Comparison of ENCODE assay signal across 8 cellular contexts in the genomic region with DNA sequence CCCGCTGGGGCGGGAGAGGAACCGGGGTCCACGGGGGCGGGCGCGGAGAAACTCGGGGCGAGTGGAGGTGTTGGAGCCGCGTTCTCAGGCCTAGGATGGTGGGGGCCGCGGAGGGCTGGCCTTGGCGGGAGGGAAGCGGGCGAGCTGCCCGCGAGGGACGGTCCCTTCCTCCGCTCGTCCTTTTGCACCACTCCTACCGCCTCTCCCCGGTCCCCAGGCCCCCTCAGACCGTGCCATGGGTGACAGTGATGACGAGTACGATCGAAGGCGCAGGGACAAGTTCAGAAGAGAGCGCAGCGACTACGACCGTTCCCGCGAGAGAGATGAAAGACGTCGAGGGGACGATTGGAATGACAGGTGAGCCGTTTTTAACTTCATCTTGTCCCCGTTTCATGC. TPM values are rescaled to one million over a fixed set of nuclear protein-coding genes. Genes with fewer than 3 reads are reported as not detected.
DNase-seq lines count a peak whose midpoint lies in the region; ATAC-seq and TF ChIP-seq lines count a peak whose summit lies in the region.

No MANE protein-coding gene starts in this region.

- DNase-seq in activated CD4-positive, alpha-beta memory T cell treated with anti-CD3 and anti-CD28 coated beads, Interleukin-2, amount 10 ng/mL, durations not matched to agents 7 days and 5 days = peak; percentile 55
- DNase-seq in fibroblast of villous mesenchyme (ENCODE audit: low read depth) = peak; percentile 17
- no peak for DNase-seq in osteocyte (ENCODE audit: extremely low spot score, unreplicated experiment)
- DNase-seq in globus pallidus (ENCODE audit: low spot score) = no peak
- no peak for DNase-seq in mesenteric fat pad (ENCODE audit: low spot score)

- H3K9me3 Mint-ChIP-seq in activated CD4-positive, alpha-beta memory T cell treated with anti-CD3 and anti-CD28 coated beads, Interleukin-2, amount 10 ng/mL, durations not matched to agents 7 days and 5 days = no peaks in the 10 kb centered on the region
- H3K9me3 Mint-ChIP-seq in osteocyte (ENCODE audit: unreplicated experiment) = no peaks in the 10 kb centered on the region

- peak overlapping the region; percentile 82 to 99 (median 94) for H3K4me2 ChIP-seq in BLaER1 treated with 17β-estradiol and CSF1 and Interleukin-3, amounts not matched to agents 10 nM and 100 nM

- no peaks in the 10 kb centered on the region for H3K27me3 ChIP-seq in BLaER1 treated with 17β-estradiol and CSF1 and Interleukin-3, amounts not matched to agents 10 nM and 100 nM

- peaks cover 47 to 52% (median 50%) of the 10 kb centered on the region in 11 experiments; a peak in 21 of 22 replicates for H4K20me1 ChIP-seq in BLaER1 treated with 17β-estradiol and CSF1 and Interleukin-3, amounts not matched to agents 10 nM and 100 nM

- no peak for TF ChIP-seq CTCF in fibroblast of villous mesenchyme (IDR thresholded peaks at IDR 0.05; ENCODE audit: insufficient read depth, low read depth, low read length)
- TF ChIP-seq CTCF in osteocyte (IDR thresholded peaks at IDR 0.05) = no peak

- peak overlapping the region; percentile 82 to 93 (median 88) for H3K4me3 ChIP-seq in BLaER1 treated with 17β-estradiol and CSF1 and Interleukin-3, amounts not matched to agents 10 nM and 100 nM
- peak overlapping the region; percentile 94 for H3K4me3 ChIP-seq in fibroblast of villous mesenchyme (ENCODE audit: low read depth, low read length)

- POLR2A ChIA-PET in activated CD4-positive, alpha-beta memory T cell treated with anti-CD3 and anti-CD28 coated beads, Interleukin-2, amount 10 ng/mL, durations not matched to agents 7 days and 5 days (lab: Charles Lee) = interaction anchor here (0.6 to 6.6 kb wide), 36 partner anchors 8 to 1375 kb away, joined by 3 to 251 read pairs (median 5); partner anchors contain the start of genes AP4M1, FBXO24, LRCH4 and MCM7

- peak overlapping the region; percentile 97 for H3K27ac Mint-ChIP-seq in activated CD4-positive, alpha-beta memory T cell treated with anti-CD3 and anti-CD28 coated beads, Interleukin-2, amount 10 ng/mL, durations not matched to agents 7 days and 5 days
- peak overlapping the region; percentile 99 for H3K27ac Mint-ChIP-seq in osteocyte (ENCODE audit: unreplicated experiment)

- H3K27me3 Mint-ChIP-seq in activated CD4-positive, alpha-beta memory T cell treated with anti-CD3 and anti-CD28 coated beads, Interleukin-2, amount 10 ng/mL, durations not matched to agents 7 days and 5 days = no peaks in the 10 kb centered on the region
- no peaks in the 10 kb centered on the region for H3K27me3 Mint-ChIP-seq in osteocyte (ENCODE audit: unreplicated experiment)

- CTCF ChIA-PET in activated CD4-positive, alpha-beta memory T cell treated with anti-CD3 and anti-CD28 coated beads, Interleukin-2, amount 10 ng/mL, durations not matched to agents 7 days and 5 days (lab: Charles Lee) = interaction anchor here (0.6 to 2.3 kb wide), 7 partner anchors 11 to 368 kb away, joined by 3 to 14 read pairs (median 8); partner anchors contain the start of genes MOSPD3, PLOD3, POP7 and SLC12A9

- H3K27ac ChIP-seq in BLaER1 treated with 17β-estradiol and CSF1 and Interleukin-3, amounts not matched to agents 10 nM and 100 nM = peak overlapping the region; percentile 71 to 97 (median 91)

- peaks cover 76% of the 10 kb centered on the region for H3K36me3 Mint-ChIP-seq in activated CD4-positive, alpha-beta memory T cell treated with anti-CD3 and anti-CD28 coated beads, Interleukin-2, amount 10 ng/mL, durations not matched to agents 7 days and 5 days (ENCODE audit: low read depth)
- peaks cover 45% of the 10 kb centered on the region for H3K36me3 Mint-ChIP-seq in osteocyte (ENCODE audit: unreplicated experiment)

- H3K36me3 ChIP-seq in BLaER1 treated with 17β-estradiol and CSF1 and Interleukin-3, amounts not matched to agents 10 nM and 100 nM = peaks cover 71 to 89% (median 85%) of the 10 kb centered on the region in 11 experiments

- peak overlapping the region; percentile 98 for H3K4me3 Mint-ChIP-seq in activated CD4-positive, alpha-beta memory T cell treated with anti-CD3 and anti-CD28 coated beads, Interleukin-2, amount 10 ng/mL, durations not matched to agents 7 days and 5 days
- H3K4me3 Mint-ChIP-seq in osteocyte (ENCODE audit: unreplicated experiment) = peak overlapping the region; percentile 98

- H3K9ac ChIP-seq in BLaER1 treated with 17β-estradiol and CSF1 and Interleukin-3, amounts not matched to agents 10 nM and 100 nM = peak overlapping the region; percentile 86 to 96 (median 93)

- H3K9me3 ChIP-seq in BLaER1 treated with 17β-estradiol and CSF1 and Interleukin-3, amounts not matched to agents 10 nM and 100 nM (replicated peaks in 1 of 11) = peaks cover 0 to 6% (median 0%) of the 10 kb centered on the region in 11 experiments; a peak in 3 of 22 replicates

- peaks cover 52 to 69% (median 65%) of the 10 kb centered on the region in 10 experiments for H3K4me1 ChIP-seq in BLaER1 treated with 17β-estradiol and CSF1 and Interleukin-3, amounts not matched to agents 10 nM and 100 nM

- peaks cover 64% of the 10 kb centered on the region for H3K4me1 Mint-ChIP-seq in activated CD4-positive, alpha-beta memory T cell treated with anti-CD3 and anti-CD28 coated beads, Interleukin-2, amount 10 ng/mL, durations not matched to agents 7 days and 5 days
- peaks cover 55% of the 10 kb centered on the region for H3K4me1 Mint-ChIP-seq in osteocyte (ENCODE audit: unreplicated experiment)

- peak; percentile 41 for ATAC-seq in GM19351 (IDR thresholded peaks at IDR 0.05; ENCODE audit: unreplicated experiment)
- peak; percentile 25 for ATAC-seq in HG03442 (IDR thresholded peaks at IDR 0.05; ENCODE audit: unreplicated experiment)

RNA-seq across cellular contexts. Expression of gene SRRT, which starts 0.5 kb away (rescaled TPM):
- 100 to 1,000 TPM; 202 to 205 TPM for total RNA-seq in activated CD4-positive, alpha-beta memory T cell treated with anti-CD3 and anti-CD28 coated beads, Interleukin-2, amount 10 ng/mL, durations not matched to agents 7 days and 5 days
- total RNA-seq in fibroblast of villous mesenchyme (50.1 and 50.6 TPM in 2 replicates), osteocyte (159 and 162 TPM in 2 replicates), mesenteric fat pad (135 TPM)

RNA-seq across cellular contexts. Expression of gene TRIP6, which starts 8.2 kb away (rescaled TPM):
- 10 to 100 TPM; 28.9 to 30.1 TPM for total RNA-seq in activated CD4-positive, alpha-beta memory T cell treated with anti-CD3 and anti-CD28 coated beads, Interleukin-2, amount 10 ng/mL, durations not matched to agents 7 days and 5 days
- total RNA-seq in fibroblast of villous mesenchyme = 86.0 and 106 TPM in 2 replicates
- 123 and 126 TPM in 2 replicates for total RNA-seq in osteocyte
- 71.0 TPM for total RNA-seq in mesenteric fat pad

RNA-seq across cellular contexts. Expression of gene UFSP1, which starts 14.2 kb away (rescaled TPM):
- total RNA-seq in activated CD4-positive, alpha-beta memory T cell treated with anti-CD3 and anti-CD28 coated beads, Interleukin-2, amount 10 ng/mL, durations not matched to agents 7 days and 5 days = 1 to 10 TPM; 2.1 to 3.0 TPM
- total RNA-seq in fibroblast of villous mesenchyme (5.6 and 7.1 TPM in 2 replicates), osteocyte (2.9 and 3.7 TPM in 2 replicates), mesenteric fat pad (5.1 TPM)

RNA-seq across cellular contexts. Expression of gene ACHE, which starts 20.3 kb away (rescaled TPM):
- under 1 TPM in 1 of 2 experiments, not detected in 1; 0.13 TPM for total RNA-seq in activated CD4-positive, alpha-beta memory T cell treated with anti-CD3 and anti-CD28 coated beads, Interleukin-2, amount 10 ng/mL, durations not matched to agents 7 days and 5 days
- total RNA-seq in fibroblast of villous mesenchyme = not detected in 2 replicates
- 1.5 and 2.2 TPM in 2 replicates for total RNA-seq in osteocyte
- 1.9 TPM for total RNA-seq in mesenteric fat pad

RNA-seq across cellular contexts. Expression of gene SLC12A9, which starts 22.8 kb away (rescaled TPM):
- 10 to 100 TPM; 34.0 to 36.3 TPM for total RNA-seq in activated CD4-positive, alpha-beta memory T cell treated with anti-CD3 and anti-CD28 coated beads, Interleukin-2, amount 10 ng/mL, durations not matched to agents 7 days and 5 days
- 16.0 and 20.0 TPM in 2 replicates for total RNA-seq in fibroblast of villous mesenchyme
- 32.1 and 32.4 TPM in 2 replicates for total RNA-seq in osteocyte
- total RNA-seq in mesenteric fat pad = 21.7 TPM

Comparison
In these comparisons a context has a peak if more than half of its experiments do, and no peak if none do; other contexts are left out.
1. DNase-seq: peak in activated CD4-positive, alpha-beta memory T cell treated with anti-CD3 and anti-CD28 coated beads, Interleukin-2, amount 10 ng/mL, durations not matched to agents 7 days and 5 days (single experiment) and fibroblast of villous mesenchyme (single experiment); none in osteocyte (single experiment), globus pallidus (single experiment) and mesenteric fat pad (single experiment).